8 cellular contexts compared by ENCODE assay signal in the genomic region with DNA sequence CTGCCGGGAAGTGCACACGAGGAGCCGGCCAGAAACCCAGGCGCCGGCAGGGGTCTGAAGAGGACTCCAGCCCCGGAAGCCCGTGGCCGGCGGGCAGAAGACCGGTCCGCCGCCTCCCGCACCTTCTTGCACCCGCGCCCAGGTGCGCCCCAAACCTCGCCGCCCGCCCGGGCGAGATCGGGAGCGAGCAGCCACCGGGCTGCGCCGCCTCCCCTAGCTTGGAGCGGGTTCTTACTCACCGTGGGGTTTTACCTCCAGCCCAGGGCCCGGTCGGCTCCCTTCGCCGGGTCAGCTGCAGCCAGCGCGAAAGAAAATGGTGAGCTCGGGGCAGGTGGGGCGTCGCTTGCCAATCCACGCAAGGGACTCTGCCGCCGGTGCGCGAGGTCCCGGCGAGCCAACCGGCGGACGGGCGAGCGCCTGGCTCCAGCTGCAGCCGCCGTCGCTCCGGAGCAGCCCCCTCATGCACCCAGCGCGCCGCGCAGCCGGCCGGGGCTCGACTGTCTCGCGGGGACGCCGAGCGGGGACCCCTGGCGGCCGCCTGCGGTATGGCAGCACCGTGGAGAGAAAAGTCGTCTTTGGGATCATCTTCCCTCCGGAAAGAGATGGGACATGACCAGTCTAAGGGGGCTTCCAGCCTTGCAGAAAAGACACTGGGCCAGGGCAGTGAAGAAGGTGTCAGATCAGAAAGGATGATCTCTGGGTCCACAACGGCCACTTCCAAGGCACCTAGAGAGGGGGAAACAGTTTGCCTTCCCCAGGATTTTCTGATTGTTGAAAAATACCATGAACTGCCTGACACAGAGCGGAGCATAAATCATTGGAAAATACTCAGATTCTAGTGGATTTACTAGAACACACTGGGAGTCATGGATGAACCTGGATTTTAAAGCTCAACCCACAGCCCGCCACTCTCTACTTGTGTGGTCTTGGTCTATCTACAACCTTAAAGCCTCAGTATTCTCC. TPM values are rescaled to one million over a fixed set of nuclear protein-coding genes. Genes with fewer than 3 reads are reported as not detected.
DNase-seq lines count a peak whose midpoint lies in the region; ATAC-seq, FAIRE-seq and TF ChIP-seq lines count a peak whose summit lies in the region.

A gene (minus strand): TSS at position 499 of the 963 bp plus-strand sequence. CDS start 74,264 bp downstream, outside the sequence.

- H3K9me3 Mint-ChIP-seq in Caco-2 (ENCODE audit: unreplicated experiment) (no peaks in the 10 kb centered on the region), nephron progenitor cell (no peaks in the 10 kb centered on the region)
- no peaks in the 10 kb centered on the region for H3K9me3 Mint-ChIP-seq in stimulated activated naive CD8-positive, alpha-beta T cell treated with anti-CD3 and anti-CD28 coated beads, Interleukin-15, Interleukin-2, amounts not matched to agents 100 ng/mL and 50 ng/mL, for 24 hours

- H3K9me3 ChIP-seq in Caco-2: no peaks in the 10 kb centered on the region

- H3K36me3 Mint-ChIP-seq in Caco-2 (ENCODE audit: insufficient read depth, unreplicated experiment) (no peaks in the 10 kb centered on the region), nephron progenitor cell (ENCODE audit: low read depth) (peaks cover 19% of the 10 kb centered on the region)
- no peaks in the 10 kb centered on the region for H3K36me3 Mint-ChIP-seq in stimulated activated naive CD8-positive, alpha-beta T cell treated with anti-CD3 and anti-CD28 coated beads, Interleukin-15, Interleukin-2, amounts not matched to agents 100 ng/mL and 50 ng/mL, for 24 hours (ENCODE audit: low read depth)

- H3K4me3 ChIP-seq in Caco-2 (ENCODE audit: low read depth, low read length) (peak within 1 kb of the TSS; percentile 58), fibroblast of the aortic adventitia (ENCODE audit: low read depth, low read length) (peak within 1 kb of the TSS; percentile 64)

- peak; percentile 80 for ATAC-seq in GM21360 (IDR thresholded peaks at IDR 0.05; ENCODE audit: unreplicated experiment)

- H3K36me3 ChIP-seq in Caco-2 (ENCODE audit: control insufficient read depth, insufficient read depth, low read length): no peaks in the 10 kb centered on the region

- no peaks in the 10 kb centered on the region for H3K27me3 ChIP-seq in Caco-2 (replicated peaks; ENCODE audit: control insufficient read depth, insufficient read depth, low read length)

- peak; percentile 56 to 73 for DNase-seq in Caco-2
- peak; percentile 67 for DNase-seq in HT1080 (ENCODE audit: low read depth)
- DNase-seq in RCC 7860 (ENCODE audit: low spot score): peak; percentile 33
- DNase-seq in activated effector memory CD4-positive, alpha-beta T cell treated with anti-CD3 and anti-CD28 coated beads, Interleukin-2, amount 50 U/mL, for 16 hours: peak; percentile 91
- DNase-seq in fibroblast of the aortic adventitia (ENCODE audit: low read depth): peak; percentile 56
- DNase-seq in nephron progenitor cell: peak; percentile 95

- POLR2A ChIA-PET in Caco-2 (lab: Charles Lee): no interaction called here

- no peak for FAIRE-seq in RCC 7860 (lab: Jason Lieb, UNC)

- peak within 1 kb of the TSS; percentile 57 for H3K27ac Mint-ChIP-seq in Caco-2 (ENCODE audit: unreplicated experiment)
- peak within 1 kb of the TSS; percentile 39 for H3K27ac Mint-ChIP-seq in nephron progenitor cell
- peak within 1 kb of the TSS; percentile 84 for H3K27ac Mint-ChIP-seq in stimulated activated naive CD8-positive, alpha-beta T cell treated with anti-CD3 and anti-CD28 coated beads, Interleukin-15, Interleukin-2, amounts not matched to agents 100 ng/mL and 50 ng/mL, for 24 hours

- intact Hi-C loops in Caco-2 (cut with micrococcal nuclease; ENCODE audit: unreplicated experiment): loop anchor here (1.0 to 5.0 kb wide), 5 partner anchors 19 to 196 kb away; no protein-coding TSS in a partner anchor

- H3K4me1 ChIP-seq in Caco-2: no peaks in the 10 kb centered on the region

- H3K4me1 Mint-ChIP-seq in Caco-2 (ENCODE audit: low read depth, unreplicated experiment) (no peaks in the 10 kb centered on the region), nephron progenitor cell (peaks cover 50% of the 10 kb centered on the region)
- peaks cover 14% of the 10 kb centered on the region for H3K4me1 Mint-ChIP-seq in stimulated activated naive CD8-positive, alpha-beta T cell treated with anti-CD3 and anti-CD28 coated beads, Interleukin-15, Interleukin-2, amounts not matched to agents 100 ng/mL and 50 ng/mL, for 24 hours (ENCODE audit: low read depth)

- H3K27me3 Mint-ChIP-seq in Caco-2 (ENCODE audit: insufficient read depth, unreplicated experiment) (no peaks in the 10 kb centered on the region), nephron progenitor cell (ENCODE audit: low read depth, poor library complexity) (peaks cover 5% of the 10 kb centered on the region)
- H3K27me3 Mint-ChIP-seq in stimulated activated naive CD8-positive, alpha-beta T cell treated with anti-CD3 and anti-CD28 coated beads, Interleukin-15, Interleukin-2, amounts not matched to agents 100 ng/mL and 50 ng/mL, for 24 hours: peaks cover 20% of the 10 kb centered on the region

- CTCF ChIA-PET in Caco-2 (lab: Charles Lee): interaction anchor here (1.2 kb wide), 1 partner anchor 197 kb away, joined by 10 read pairs; no protein-coding TSS in a partner anchor

- TF ChIP-seq CTCF in Caco-2 (IDR thresholded peaks at IDR 0.05; ENCODE audit: insufficient read depth in 1 of 2, low read depth in 1 of 2, low read length in 1 of 2, severe bottlenecking in 1 of 2, unreplicated experiment in 1 of 2) (peak; percentile 45 to 57), fibroblast of the aortic adventitia (IDR thresholded peaks at IDR 0.05; ENCODE audit: insufficient read depth, low read length) (peak; percentile 89), nephron progenitor cell (IDR thresholded peaks at IDR 0.05) (peak; percentile 88)

- TSS peak; percentile 35 for BruUV-seq in Caco-2 (replicated peaks; lab: Mats Ljungman, UMichigan)

- H3K4me3 Mint-ChIP-seq in Caco-2 (ENCODE audit: unreplicated experiment) (peak within 1 kb of the TSS; percentile 75), nephron progenitor cell (peak within 1 kb of the TSS; percentile 97)
- peak within 1 kb of the TSS; percentile 87 for H3K4me3 Mint-ChIP-seq in stimulated activated naive CD8-positive, alpha-beta T cell treated with anti-CD3 and anti-CD28 coated beads, Interleukin-15, Interleukin-2, amounts not matched to agents 100 ng/mL and 50 ng/mL, for 24 hours

RNA-seq across cellular contexts. Expression of the gene that starts here (rescaled TPM):
- total RNA-seq in Caco-2 (2022) (4.7 and 5.3 TPM in 2 replicates), fibroblast of the aortic adventitia (ENCODE audit: low replicate concordance) (under 0.01 and 0.25 TPM in 2 replicates)
- total RNA-seq in HT1080 (2014; rRNA removed; shearing (Covaris generic)): 2.1 and 3.0 TPM in 2 replicates
- 1.7 and 2.1 TPM in 2 replicates for polyA plus RNA-seq in HT1080 (2015; cell fraction: cytosol; rRNA removed)
- 0.93 and 1.0 TPM in 2 replicates for polyA plus RNA-seq in HT1080 (2015; cell fraction: nucleus; rRNA removed)

Comparison
In these comparisons a context has a peak if more than half of its experiments do, and no peak if none do; other contexts are left out.
1. Peak in every context shown above with its lines: DNase-seq, ATAC-seq and H3K4me3 ChIP-seq.
2. Peak in DNase-seq and H3K4me3 ChIP-seq in fibroblast of the aortic adventitia; RNA of the gene not detected or under 1 TPM.
3. DNase-seq: peak in every context shown above with its lines; median percentile 95 in nephron progenitor cell; 91 in activated effector memory CD4-positive, alpha-beta T cell treated with anti-CD3 and anti-CD28 coated beads, Interleukin-2, amount 50 U/mL, for 16 hours; 67 in HT1080; 64 in Caco-2; 56 in fibroblast of the aortic adventitia; 33 in RCC 7860.